Comparison of ENCODE assay signal across 6 cellular contexts in the genomic region with DNA sequence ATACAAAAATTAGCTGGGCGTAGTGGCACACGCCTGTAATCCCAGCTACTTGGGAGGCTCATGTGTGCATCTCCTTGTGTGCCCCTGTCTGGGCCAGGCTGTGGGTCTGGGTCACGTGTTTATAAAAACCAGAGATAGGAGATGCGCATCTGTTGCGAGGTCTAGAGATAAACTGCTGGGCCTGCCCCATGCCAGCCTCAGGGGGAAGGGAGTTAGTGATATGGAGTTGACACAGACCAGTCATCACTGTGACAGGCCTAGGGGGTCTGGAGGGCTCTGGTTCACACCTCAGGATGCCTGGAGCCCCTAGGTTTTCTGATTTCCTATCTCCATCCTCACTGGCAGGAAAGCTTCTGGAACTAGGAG. TPM values are rescaled to one million over a fixed set of nuclear protein-coding genes. Genes with fewer than 3 reads are reported as not detected.
"Had no signal": no experiment of that assay in that cellular context is flagged by ENCODE, and none has a peak within 500 bp of the region (broad histone marks: within the 10 kb centered on the region; RNA-seq: fewer than 3 reads in every experiment).

No MANE protein-coding gene starts in this region.

RNA-seq across cellular contexts. Expression of gene AQP3, which starts 7.3 kb away (rescaled TPM):
- total RNA-seq: frontal cortex had no signal

RNA-seq across cellular contexts. Expression of gene AQP7, which starts 52.3 kb away (rescaled TPM):
- total RNA-seq: dermis microvascular lymphatic vessel endothelial cell; epithelial cell of proximal tubule; frontal cortex; natural killer cell treated with Interleukin-12 subunit alpha and Interleukin-12 subunit beta and Interleukin-15 and Interleukin-18, amount 100 ng/mL, for 72 hours; pulmonary artery endothelial cell; temporal lobe had no signal
